ENCODE assay signal across 8 cellular contexts in genomic region chr1:50967416-50968020, GRCh38. TPM values are rescaled to one million over a fixed set of nuclear protein-coding genes. Genes with fewer than 3 reads are reported as not detected.
DNase-seq lines count a peak whose midpoint lies in the region; ATAC-seq and TF ChIP-seq lines count a peak whose summit lies in the region.

No MANE protein-coding gene starts in this region.

- peaks cover 72% of the 10 kb centered on the region for H3K27me3 Mint-ChIP-seq in type B pancreatic cell

- TF ChIP-seq RAD21 in liver (IDR thresholded peaks at IDR 0.05): no peak

- no peak for ATAC-seq in GM19467 (IDR thresholded peaks at IDR 0.05; ENCODE audit: unreplicated experiment)

- H3K9me3 ChIP-seq in liver (ENCODE audit: control insufficient read depth in 4 of 4, low read length in 3 of 4): no peaks in the 10 kb centered on the region

- peaks cover 56% of the 10 kb centered on the region for H3K79me2 ChIP-seq in KMS-11 (ENCODE audit: insufficient read depth, low read depth)

- peak overlapping the region; percentile 70 for H3K27ac Mint-ChIP-seq in type B pancreatic cell

- DNase-seq in DMS79 treated with DMSO at 0.1 percent for 48 hours (lab: John Stamatoyannopoulos, UW): peak; percentile 86
- DNase-seq in DMS79 (lab: John Stamatoyannopoulos, UW): no peak
- DNase-seq in type B pancreatic cell (ENCODE audit: extremely low spot score, unreplicated experiment): no peak
- DNase-seq in cerebellar nuclear complex (lab: John Stamatoyannopoulos, UW): no peak

- no peak overlapping the region for H2AFZ ChIP-seq in KMS-11 (ENCODE audit: low read depth)

- H3K36me3 Mint-ChIP-seq in type B pancreatic cell: no peaks in the 10 kb centered on the region

- H4K20me1 ChIP-seq in KMS-11 (ENCODE audit: insufficient read depth): no peaks in the 10 kb centered on the region

- peaks cover under 1% of the 10 kb centered on the region; the same call in 1 of the 2 replicates for H3K36me3 ChIP-seq in KMS-11 (ENCODE audit: insufficient read depth)
- no peaks in the 10 kb centered on the region for H3K36me3 ChIP-seq in liver (ENCODE audit: control insufficient read depth in 4 of 4, insufficient read depth in 3 of 4, low read depth in 1 of 4, low read length in 3 of 4)

- H3K9ac ChIP-seq in KMS-11 (peak overlapping the region; percentile 98), liver (ENCODE audit: low read depth in 1 of 2, low read length in 2 of 2) (peak overlapping the region; percentile 54 to 92)

- 27% methylated on average over 8 of the region's 8 CpGs for WGBS in liver

- peak overlapping the region; percentile 92 for H3K4me3 Mint-ChIP-seq in type B pancreatic cell

- TF ChIP-seq CTCF in KMS-11 (conservative IDR thresholded peaks at IDR 0.05; ENCODE audit: low read depth, low read length) (no peak), liver (IDR thresholded peaks at IDR 0.05; ENCODE audit: low read depth, low read length, missing input control) (no peak), type B pancreatic cell (conservative IDR thresholded peaks at IDR 0.05) (no peak)

- peak overlapping the region; percentile 54 for H3K4me2 ChIP-seq in KMS-11

- H3K9me3 Mint-ChIP-seq in type B pancreatic cell: no peaks in the 10 kb centered on the region

- H3K4me3 ChIP-seq in KMS-11 (IDR thresholded peaks at IDR 0.05; ENCODE audit: insufficient read depth, low read depth, low read length) (no peak overlapping the region), liver (ENCODE audit: low read depth in 1 of 3, low read length in 3 of 3) (peak overlapping the region; percentile 28 to 74 (median 49))

- no peaks in the 10 kb centered on the region for H3K4me1 ChIP-seq in KMS-11 (ENCODE audit: low read depth, poor library complexity, severe bottlenecking)
- peaks cover 2 to 18% (median 13%) of the 10 kb centered on the region in 4 donors for H3K4me1 ChIP-seq in liver (ENCODE audit: control insufficient read depth in 4 of 4, insufficient read depth in 4 of 4, low read length in 3 of 4)

- H3K27me3 ChIP-seq in KMS-11 (ENCODE audit: insufficient read depth, low read depth) (no peaks in the 10 kb centered on the region), liver (ENCODE audit: control insufficient read depth in 4 of 4, insufficient read depth in 4 of 4, low read length in 3 of 4) (no peaks in the 10 kb centered on the region)

- peaks cover 8% of the 10 kb centered on the region for H3K4me1 Mint-ChIP-seq in type B pancreatic cell (ENCODE audit: unreplicated experiment)

- peak overlapping the region; percentile 99 for H3K27ac ChIP-seq in KMS-11
- peak overlapping the region; percentile 92 for H3K27ac ChIP-seq in angular gyrus (ENCODE audit: low read depth, low read length)
- peak overlapping the region; percentile 93 to 95 for H3K27ac ChIP-seq in liver (ENCODE audit: low read depth in 1 of 2, low read length in 2 of 2)

TF ChIP-seq in liver, 16 proteins besides CTCF, POLR2A, EP300 and RAD21:
- no peak for TF ChIP-seq EGR1 (IDR thresholded peaks at IDR 0.05; ENCODE audit: low read depth in 2 of 2)
- no peak for TF ChIP-seq MAX (IDR thresholded peaks at IDR 0.05)
- no peak for TF ChIP-seq ZBTB33 (IDR thresholded peaks at IDR 0.05)
- TF ChIP-seq SP1 (IDR thresholded peaks at IDR 0.05): no peak
- TF ChIP-seq FOXA1 (IDR thresholded peaks at IDR 0.05): no peak
- TF ChIP-seq RXRA (IDR thresholded peaks at IDR 0.05): no peak
TF ChIP-seq in liver: peak in this region for 0.

RNA-seq across cellular contexts. Expression of gene CDKN2C, which starts 2.5 kb away (rescaled TPM):
- 10 to 100 TPM in 1 of 2 donors, 1 to 10 TPM in 1; 2.6 to 27.4 TPM for total RNA-seq in liver
- polyA plus RNA-seq in liver: 1 to 10 TPM; 1.9 to 5.8 TPM
- total RNA-seq in type B pancreatic cell (ENCODE audit: low replicate concordance): 1.5 and 2.4 TPM in 2 replicates

RNA-seq across cellular contexts. Expression of gene FAF1, which starts 7.5 kb away (rescaled TPM):
- total RNA-seq in liver: 10 to 100 TPM; 16.9 to 45.0 TPM
- polyA plus RNA-seq in liver: 10 to 100 TPM in 1 of 2 donors, 1 to 10 TPM in 1; 8.6 to 19.4 TPM
- total RNA-seq in type B pancreatic cell (ENCODE audit: low replicate concordance): 49.9 and 60.8 TPM in 2 replicates
